Comparison of ENCODE assay signal across 9 cellular contexts in genomic region chr4:150564967-150565366, GRCh38. TPM values are rescaled to one million over a fixed set of nuclear protein-coding genes. Genes with fewer than 3 reads are reported as not detected.
"Had no signal": no experiment of that assay in that cellular context is flagged by ENCODE, and none has a peak within 500 bp of the region (broad histone marks: within the 10 kb centered on the region; RNA-seq: fewer than 3 reads in every experiment).

No MANE protein-coding gene starts in this region.

RNA-seq across cellular contexts. Expression of gene MAB21L2, which starts 17.0 kb away (rescaled TPM):
- total RNA-seq: OCI-LY7, PC-3, PC-9, Right ventricle myocardium inferior, RPMI7951, SJCRH30, SJSA1, SK-MEL-5, T-cell had no signal
